In genomic region chr2:63591566-63592175, GRCh38 we compare ENCODE assay signal across 14 cellular contexts. TPM values are rescaled to one million over a fixed set of nuclear protein-coding genes. Genes with fewer than 3 reads are reported as not detected.
DNase-seq lines count a peak whose midpoint lies in the region; ATAC-seq lines count a peak whose summit lies in the region.
"Had no signal": no experiment of that assay in that cellular context is flagged by ENCODE, and none has a peak within 500 bp of the region (broad histone marks: within the 10 kb centered on the region; RNA-seq: fewer than 3 reads in every experiment).

No MANE protein-coding gene starts in this region.

- H3K4me1 Mint-ChIP-seq in activated naive CD8-positive, alpha-beta T cell (ENCODE audit: low read depth), result peaks cover 56% of the 10 kb centered on the region
- H3K4me1 Mint-ChIP-seq in activated naive CD8-positive, alpha-beta T cell treated with anti-CD3 and anti-CD28 coated beads, Interleukin-2, amount 50 U/mL, for 24 hours, result peaks cover 44% of the 10 kb centered on the region

- peaks cover 16 to 30% (median 23%) of the 10 kb centered on the region in 3 donors for H3K4me1 ChIP-seq in skeletal muscle tissue (ENCODE audit: control insufficient read depth in 3 of 3, insufficient read depth in 3 of 3, low read length in 3 of 3)

- no peaks in the 10 kb centered on the region for H3K27me3 ChIP-seq in skeletal muscle tissue (ENCODE audit: control insufficient read depth in 3 of 3, insufficient read depth in 3 of 3, low read length in 3 of 3)
- H3K27me3 ChIP-seq: suprapubic skin had no signal

- H3K27ac ChIP-seq in skeletal muscle tissue (ENCODE audit: low read depth, low read length), result peak overlapping the region; percentile 59
- H3K27ac ChIP-seq: suprapubic skin had no signal

- H3K36me3 Mint-ChIP-seq in activated naive CD8-positive, alpha-beta T cell, result peaks cover 2% of the 10 kb centered on the region
- peaks cover 37% of the 10 kb centered on the region for H3K36me3 Mint-ChIP-seq in activated naive CD8-positive, alpha-beta T cell treated with anti-CD3 and anti-CD28 coated beads, Interleukin-2, amount 50 U/mL, for 24 hours (ENCODE audit: low read depth)

- H3K4me3 Mint-ChIP-seq in activated naive CD8-positive, alpha-beta T cell, result no peak overlapping the region
- no peak overlapping the region for H3K4me3 Mint-ChIP-seq in activated naive CD8-positive, alpha-beta T cell treated with anti-CD3 and anti-CD28 coated beads, Interleukin-2, amount 50 U/mL, for 24 hours

- no peak for ATAC-seq in activated naive CD8-positive, alpha-beta T cell treated with anti-CD3 and anti-CD28 coated beads, Interleukin-2, amount 50 U/mL, for 24 hours
- ATAC-seq in GM18517 (IDR thresholded peaks at IDR 0.05; ENCODE audit: unreplicated experiment) (no peak), GM19023 (IDR thresholded peaks at IDR 0.05; ENCODE audit: unreplicated experiment) (no peak)
- ATAC-seq: activated CD4-positive, CD25-positive, alpha-beta regulatory T cell treated with anti-CD3 and anti-CD28 coated beads, Interleukin-2, amount 50 U/mL, for 24 hours had no signal

- peak overlapping the region in 1 of 3 donors; percentile 95 for H3K9ac ChIP-seq in skeletal muscle tissue (ENCODE audit: low read depth in 1 of 3, low read length in 3 of 3)

- H3K9me3 Mint-ChIP-seq in activated naive CD8-positive, alpha-beta T cell (ENCODE audit: low read depth), result no peaks in the 10 kb centered on the region
- no peaks in the 10 kb centered on the region for H3K9me3 Mint-ChIP-seq in activated naive CD8-positive, alpha-beta T cell treated with anti-CD3 and anti-CD28 coated beads, Interleukin-2, amount 50 U/mL, for 24 hours

- peak overlapping the region; percentile 5 for H3K27ac Mint-ChIP-seq in activated naive CD8-positive, alpha-beta T cell
- no peak overlapping the region for H3K27ac Mint-ChIP-seq in activated naive CD8-positive, alpha-beta T cell treated with anti-CD3 and anti-CD28 coated beads, Interleukin-2, amount 50 U/mL, for 24 hours
- H3K27ac Mint-ChIP-seq: progenitor cell of endocrine pancreas had no signal

- H3K9me3 ChIP-seq in skeletal muscle tissue (ENCODE audit: control insufficient read depth in 3 of 3, low read length in 3 of 3), result no peaks in the 10 kb centered on the region
- H3K9me3 ChIP-seq: suprapubic skin had no signal

- H3K27me3 Mint-ChIP-seq in activated naive CD8-positive, alpha-beta T cell, result no peaks in the 10 kb centered on the region
- H3K27me3 Mint-ChIP-seq in activated naive CD8-positive, alpha-beta T cell treated with anti-CD3 and anti-CD28 coated beads, Interleukin-2, amount 50 U/mL, for 24 hours, result no peaks in the 10 kb centered on the region
- H3K27me3 Mint-ChIP-seq: progenitor cell of endocrine pancreas had no signal

- peaks cover 3 to 31% (median 24%) of the 10 kb centered on the region in 3 donors for H3K36me3 ChIP-seq in skeletal muscle tissue (ENCODE audit: control insufficient read depth in 3 of 3, insufficient read depth in 3 of 3, low read length in 3 of 3)

- no peak for DNase-seq in activated naive CD8-positive, alpha-beta T cell treated with anti-CD3 and anti-CD28 coated beads, Interleukin-2, amount 50 U/mL, for 24 hours
- DNase-seq in NCI-H1048 (lab: John Stamatoyannopoulos, UW) (peak; percentile 78), foreskin melanocyte (peak; percentile 17)
- no peak for DNase-seq in NK-92 treated with Interleukin-12 subunit alpha and Interleukin-12 subunit beta, amount 100 ng/mL, for 24 hours (lab: John Stamatoyannopoulos, UW)
- DNase-seq: ACHN, KG1, NCI-H524 had no signal

- H3K4me3 ChIP-seq in skeletal muscle tissue (ENCODE audit: low read length in 3 of 3), result peak overlapping the region in 2 of 3 donors; percentile 6 to 14
- H3K4me3 ChIP-seq: suprapubic skin had no signal

RNA-seq across cellular contexts. Expression of gene MDH1, which starts 2.9 kb away (rescaled TPM):
- 232 TPM for total RNA-seq in skeletal muscle tissue

RNA-seq across cellular contexts. Expression of gene WDPCP, which starts 3.4 kb away (rescaled TPM):
- 24.5 TPM for total RNA-seq in skeletal muscle tissue

Comparison
In these comparisons a context has a peak if more than half of its experiments do, and no peak if none do; other contexts are left out.
1. DNase-seq: peak in NCI-H1048 (single experiment) and foreskin melanocyte (single experiment); none in activated naive CD8-positive, alpha-beta T cell treated with anti-CD3 and anti-CD28 coated beads, Interleukin-2, amount 50 U/mL, for 24 hours (single experiment) and NK-92 treated with Interleukin-12 subunit alpha and Interleukin-12 subunit beta, amount 100 ng/mL, for 24 hours (single experiment).